ENCODE assay signal across 14 cellular contexts in genomic region chr4:122668241-122668640, GRCh38. TPM values are rescaled to one million over a fixed set of nuclear protein-coding genes. Genes with fewer than 3 reads are reported as not detected.
DNase-seq lines count a peak whose midpoint lies in the region; ATAC-seq, FAIRE-seq and TF ChIP-seq lines count a peak whose summit lies in the region.
"Had no signal": no experiment of that assay in that cellular context is flagged by ENCODE, and none has a peak within 500 bp of the region (broad histone marks: within the 10 kb centered on the region; RNA-seq: fewer than 3 reads in every experiment).

No MANE protein-coding gene starts in this region.

- H2AFZ ChIP-seq in GM23248 (peak overlapping the region; percentile 34), keratinocyte (ENCODE audit: control insufficient read depth, low read length) (no peak overlapping the region)

- H3K9me3 ChIP-seq in GM23248 (ENCODE audit: low read depth) (no peaks in the 10 kb centered on the region), adipocyte (ENCODE audit: control insufficient read depth, low read length) (no peaks in the 10 kb centered on the region), keratinocyte (ENCODE audit: control insufficient read depth, low read depth, low read length) (no peaks in the 10 kb centered on the region), adrenal gland (replicated peaks in 1 of 3) (no peaks in the 10 kb centered on the region), heart right ventricle (no peaks in the 10 kb centered on the region)

- FAIRE-seq in keratinocyte (lab: Jason Lieb, UNC): peak; percentile 68
- FAIRE-seq: islet of Langerhans had no signal

- TF ChIP-seq POLR2A in adrenal gland (IDR thresholded peaks at IDR 0.05): no peak

- H3K27ac ChIP-seq in GM23248 (peak overlapping the region; percentile 87), keratinocyte (ENCODE audit: control insufficient read depth, insufficient read depth, low read length) (no peak overlapping the region), adrenal gland (no peak overlapping the region), heart right ventricle (no peak overlapping the region)

- peaks cover 53% of the 10 kb centered on the region for H3F3A ChIP-seq in GM23248 (ENCODE audit: insufficient read depth)

- H3K36me3 ChIP-seq in GM23248 (ENCODE audit: low read depth): no peaks in the 10 kb centered on the region
- H3K36me3 ChIP-seq in adipocyte (ENCODE audit: control insufficient read depth, insufficient read depth, low read length, severe bottlenecking): no peaks in the 10 kb centered on the region
- no peaks in the 10 kb centered on the region for H3K36me3 ChIP-seq in keratinocyte (ENCODE audit: control insufficient read depth in 2 of 2, extremely low read depth in 1 of 2, insufficient read depth in 2 of 2, low read length in 2 of 2)
- no peaks in the 10 kb centered on the region for H3K36me3 ChIP-seq in adrenal gland (replicated peaks in 1 of 2)
- no peaks in the 10 kb centered on the region for H3K36me3 ChIP-seq in heart right ventricle

- ATAC-seq in left lobe of liver (no peak), GM18868 (IDR thresholded peaks at IDR 0.05; ENCODE audit: unreplicated experiment) (no peak), heart right ventricle (no peak)

- WGBS in GM23248 (ENCODE audit: low coverage in 1 of 2, low lambda C conversion rate in 2 of 2, missing lambda C conversion rate in 2 of 2), 2 experiments: 1% methylated on average over 4 of the region's 4 CpGs
- 88 to 97% (median 95%) methylated on average over 4 of the region's 4 CpGs for WGBS in adrenal gland, 4 donors
- 94 to 95% methylated on average over 4 of the region's 4 CpGs for WGBS in heart right ventricle, 2 donors

- H3K4me3 ChIP-seq in GM23248 (peak overlapping the region; percentile 47), adipocyte (ENCODE audit: low read length) (no peak overlapping the region), keratinocyte (ENCODE audit: control insufficient read depth in 2 of 3, extremely low read depth in 1 of 3, insufficient read depth in 2 of 3, low read depth in 1 of 3, low read length in 3 of 3) (no peak overlapping the region), adrenal gland (no peak overlapping the region), heart right ventricle (no peak overlapping the region)

- dilution Hi-C loops in keratinocyte (cut with MboI; ENCODE audit: extremely low pct_ligation_motif_present, low sequenced_read_pairs): no loop called here

- H3K79me2 ChIP-seq in GM23248 (ENCODE audit: insufficient read depth): no peaks in the 10 kb centered on the region
- H3K79me2 ChIP-seq in keratinocyte (ENCODE audit: control insufficient read depth, insufficient read depth, low read length): no peaks in the 10 kb centered on the region

- H3K4me1 ChIP-seq in GM23248 (ENCODE audit: insufficient read depth) (peaks cover 57% of the 10 kb centered on the region), adipocyte (ENCODE audit: control insufficient read depth, insufficient read depth, low read length) (peaks cover 60% of the 10 kb centered on the region), keratinocyte (ENCODE audit: control insufficient read depth, extremely low read depth, insufficient read depth, low read length) (peaks cover 55% of the 10 kb centered on the region), adrenal gland (replicated peaks in 1 of 2) (peaks cover 9 to 16% of the 10 kb centered on the region in 2 donors), heart right ventricle (peaks cover 0 to 9% (median 0%) of the 10 kb centered on the region in 9 donors)

- DNase-seq in AG08396 (ENCODE audit: low spot score): peak; percentile 72
- peak; percentile 89 for DNase-seq in GM23248
- DNase-seq in adipocyte (ENCODE audit: low read depth): peak; percentile 84
- DNase-seq in keratinocyte (ENCODE audit: low read depth, low spot score): peak; percentile 26
- DNase-seq in left lobe of liver (ENCODE audit: low spot score): no peak
- DNase-seq in adrenal gland: no peak
- no peak for DNase-seq in heart right ventricle
- DNase-seq: activated T-cell treated with anti-CD3 and anti-CD28 coated beads, Interleukin-2, amount 50 U/mL, for 48 hours; NCI-H1930; NCI-H774; SHP77 had no signal

- TF ChIP-seq CTCF in keratinocyte (optimal IDR thresholded peaks at IDR 0.05 in 1 of 3, IDR thresholded peaks at IDR 0.05 in 1 of 3, conservative IDR thresholded peaks at IDR 0.05 in 1 of 3; ENCODE audit: extremely low read depth in 1 of 3, insufficient read depth in 2 of 3, low read length in 3 of 3) (no peak), adrenal gland (IDR thresholded peaks at IDR 0.05) (no peak), heart right ventricle (IDR thresholded peaks at IDR 0.05) (no peak)

- H3K27me3 ChIP-seq in GM23248 (replicated peaks; ENCODE audit: insufficient read depth) (no peaks in the 10 kb centered on the region), adipocyte (replicated peaks; ENCODE audit: control insufficient read depth, insufficient read depth, low read length) (no peaks in the 10 kb centered on the region), keratinocyte (ENCODE audit: control insufficient read depth, extremely low read depth, insufficient read depth, low read length) (no peaks in the 10 kb centered on the region), adrenal gland (no peaks in the 10 kb centered on the region), heart right ventricle (no peaks in the 10 kb centered on the region)

- peak overlapping the region; percentile 81 for H3K4me2 ChIP-seq in GM23248 (ENCODE audit: unreplicated experiment)
- peak overlapping the region; percentile 3 for H3K4me2 ChIP-seq in keratinocyte (ENCODE audit: control insufficient read depth, extremely low read depth, insufficient read depth, low read depth, low read length)

- no peaks in the 10 kb centered on the region for H3K9me1 ChIP-seq in keratinocyte (ENCODE audit: control insufficient read depth, extremely low read depth, insufficient read depth, low read length)

- intact Hi-C loops in adrenal gland (cut with DNase I): no loop called here
- intact Hi-C loops in heart right ventricle (cut with DNase I): no loop called here

- in situ Hi-C loops in GM23248 (cut with MboI): no loop called here

- no peaks in the 10 kb centered on the region for H4K20me1 ChIP-seq in GM23248 (ENCODE audit: insufficient read depth)
- H4K20me1 ChIP-seq in keratinocyte (ENCODE audit: control insufficient read depth, extremely low read depth, insufficient read depth, low read length): no peaks in the 10 kb centered on the region

- H3K9me2 ChIP-seq in GM23248 (ENCODE audit: insufficient read depth): no peaks in the 10 kb centered on the region

- H3K9ac ChIP-seq in GM23248 (peak overlapping the region; percentile 57), adipocyte (ENCODE audit: low read length) (peak overlapping the region; percentile 43), keratinocyte (ENCODE audit: control insufficient read depth, extremely low read depth, insufficient read depth, low read length) (no peak overlapping the region)

RNA-seq across cellular contexts. Expression of gene IL21, which starts 47.4 kb away (rescaled TPM):
- total RNA-seq in GM23248 (2014; rRNA removed; shearing (Covaris generic)): not detected in 2 replicates
- polyA plus RNA-seq in GM23248 (2016; fragmentation: Nextera tagmentation; extraction: Ambion mirVana): not detected in 2 replicates
- polyA plus RNA-seq in keratinocyte: not detected in 3 replicates
- polyA plus RNA-seq in keratinocyte (2011; ENCODE audit: low read depth): not detected
- polyA plus RNA-seq in keratinocyte (2011; cell fraction: cytosol; rRNA removed): not detected in 2 replicates
- not detected in 2 replicates for polyA plus RNA-seq in keratinocyte (2011; cell fraction: nucleus; rRNA removed)
- polyA plus RNA-seq in keratinocyte (2012; ENCODE audit: low replicate concordance): not detected in 2 replicates
- not detected in 3 replicates for polyA minus RNA-seq in keratinocyte
- polyA minus RNA-seq in keratinocyte (2011; cell fraction: cytosol; rRNA and poly(A)+ RNA removed): not detected
- not detected in 2 replicates for polyA minus RNA-seq in keratinocyte (2011; cell fraction: nucleus; rRNA and poly(A)+ RNA removed)
- not detected for total RNA-seq in left lobe of liver
- total RNA-seq in adrenal gland: not detected
- polyA plus RNA-seq in adrenal gland: not detected
- total RNA-seq in heart right ventricle: not detected
- polyA plus RNA-seq in heart right ventricle: not detected
- total RNA-seq: subcutaneous adipose tissue had no signal

Comparison
In these comparisons a context has a peak if more than half of its experiments do, and no peak if none do; other contexts are left out.
1. DNase-seq: peak in AG08396 (single experiment), GM23248 (single experiment), adipocyte (single experiment) and keratinocyte (single experiment); none in left lobe of liver (single experiment), adrenal gland (0 of 7) and heart right ventricle (0 of 2).